ENCODE assay signal across 8 cellular contexts in the genomic region with DNA sequence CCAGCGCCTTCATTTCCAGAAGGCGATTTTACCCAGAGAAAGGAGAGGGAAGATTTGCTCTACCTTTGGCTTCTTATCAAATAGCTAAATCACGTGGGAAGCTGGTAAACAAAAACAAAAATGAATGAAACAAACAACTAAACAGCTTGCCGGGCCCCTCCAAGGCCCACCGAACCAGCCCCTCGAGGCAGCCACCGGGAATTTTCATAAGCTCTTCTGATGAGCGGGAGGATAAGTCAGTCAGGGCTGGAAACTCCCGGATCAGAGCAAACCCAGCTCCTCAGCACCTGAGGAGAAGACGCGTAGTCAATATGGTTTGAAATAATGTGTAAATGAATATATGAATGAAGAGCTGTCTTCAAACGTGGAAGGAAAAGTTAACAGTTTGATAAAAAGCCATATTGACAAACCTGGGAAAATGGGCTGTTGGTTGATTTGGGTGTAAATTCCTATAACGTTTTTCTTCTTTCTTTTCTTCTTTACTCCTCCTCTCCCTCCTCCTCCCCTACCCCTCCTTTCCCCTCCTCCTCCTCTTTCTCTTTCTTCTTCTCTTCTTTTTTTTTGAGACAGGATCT. TPM values are rescaled to one million over a fixed set of nuclear protein-coding genes. Genes with fewer than 3 reads are reported as not detected.
DNase-seq lines count a peak whose midpoint lies in the region; ATAC-seq and TF ChIP-seq lines count a peak whose summit lies in the region.

No MANE protein-coding gene starts in this region.

- peaks cover 32% of the 10 kb centered on the region for H3K4me1 ChIP-seq in RWPE2 (ENCODE audit: insufficient read depth, poor library complexity, severe bottlenecking)
- H3K4me1 ChIP-seq in esophagus muscularis mucosa = peaks cover 14 to 48% (median 37%) of the 10 kb centered on the region in 4 donors

- H3K27ac Mint-ChIP-seq in progenitor cell of endocrine pancreas = peak overlapping the region; percentile 97

- no peaks in the 10 kb centered on the region for H3K9me3 Mint-ChIP-seq in progenitor cell of endocrine pancreas (ENCODE audit: low read depth)

- no peak for TF ChIP-seq EP300 in esophagus muscularis mucosa (IDR thresholded peaks at IDR 0.05)

- TF ChIP-seq CTCF in RWPE2 (IDR thresholded peaks at IDR 0.05; ENCODE audit: poor library complexity, severe bottlenecking) (no peak), esophagus muscularis mucosa (IDR thresholded peaks at IDR 0.05) (no peak), progenitor cell of endocrine pancreas (IDR thresholded peaks at IDR 0.05; ENCODE audit: unreplicated experiment) (no peak)

- H3K27me3 ChIP-seq in RWPE2 (ENCODE audit: insufficient read depth, poor library complexity, severe bottlenecking) (no peaks in the 10 kb centered on the region), esophagus muscularis mucosa (no peaks in the 10 kb centered on the region)

- 13% methylated on average over 13 of the region's 13 CpGs for WGBS in esophagus muscularis mucosa

- ATAC-seq in RWPE2 (ENCODE audit: low read depth) (no peak), GM19395 (IDR thresholded peaks at IDR 0.05; ENCODE audit: unreplicated experiment) (no peak), GM19455 (IDR thresholded peaks at IDR 0.05; ENCODE audit: unreplicated experiment) (no peak)

- H3K4me3 ChIP-seq in RWPE2 (ENCODE audit: severe bottlenecking) (peak overlapping the region; percentile 42), esophagus muscularis mucosa (peak overlapping the region; percentile 52 to 63 (median 60))

- no peak for TF ChIP-seq POLR2A in esophagus muscularis mucosa (IDR thresholded peaks at IDR 0.05; ENCODE audit: low read depth)

- H3K27ac ChIP-seq in RWPE2 (ENCODE audit: poor library complexity, severe bottlenecking) (peak overlapping the region; percentile 62), esophagus muscularis mucosa (replicated peaks in 1 of 4) (peak overlapping the region; percentile 91 to 94 (median 93))

- H3K27me3 Mint-ChIP-seq in progenitor cell of endocrine pancreas = peaks cover 4% of the 10 kb centered on the region

- H3K36me3 Mint-ChIP-seq in progenitor cell of endocrine pancreas (ENCODE audit: insufficient read depth) = peaks cover 2% of the 10 kb centered on the region

- H3K4me3 Mint-ChIP-seq in progenitor cell of endocrine pancreas (ENCODE audit: low read depth) = peak overlapping the region; percentile 76

- no peaks in the 10 kb centered on the region for H3K9me3 ChIP-seq in RWPE2 (ENCODE audit: severe bottlenecking)
- H3K9me3 ChIP-seq in esophagus muscularis mucosa = no peaks in the 10 kb centered on the region

- H3K36me3 ChIP-seq in RWPE2 (ENCODE audit: low read depth) (0 out of 2 replicates have a peak, but pooled peaks cover 3% of the 10 kb centered on the region), esophagus muscularis mucosa (no peaks in the 10 kb centered on the region)

- H3K4me1 Mint-ChIP-seq in progenitor cell of endocrine pancreas (ENCODE audit: low read depth) = peaks cover 29% of the 10 kb centered on the region

- DNase-seq in ELR (ENCODE audit: low read depth) (peak; percentile 14), RWPE2 (ENCODE audit: low spot score) (peak; percentile 50), esophagus muscularis mucosa (ENCODE audit: extremely low spot score) (no peak), progenitor cell of endocrine pancreas (ENCODE audit: low spot score, unreplicated experiment) (no peak), MV-4-11 (lab: John Stamatoyannopoulos, UW) (no peak)
- DNase-seq in activated effector memory CD4-positive, alpha-beta T cell treated with anti-CD3 and anti-CD28 coated beads, Interleukin-2, amount 50 U/mL, for 16 hours = no peak

- intact Hi-C loops in esophagus muscularis mucosa (cut with DNase I) = loop anchor here (5.0 kb wide), 1 partner anchor 639 kb away; no protein-coding TSS in a partner anchor

RNA-seq across cellular contexts. Expression of a gene that starts 10.7 kb away (rescaled TPM):
- total RNA-seq in esophagus muscularis mucosa = 100 to 1,000 TPM; 460 to 623 (median 514) TPM
- total RNA-seq in progenitor cell of endocrine pancreas = 1,112 and 1,115 TPM in 2 replicates

RNA-seq across cellular contexts. Expression of a gene that starts 49.1 kb away (rescaled TPM):
- total RNA-seq in esophagus muscularis mucosa = 1 to 10 TPM; 1.7 to 7.1 (median 4.9) TPM
- total RNA-seq in progenitor cell of endocrine pancreas = 26.5 and 28.4 TPM in 2 replicates

Comparison
In these comparisons a context has a peak if more than half of its experiments do, and no peak if none do; other contexts are left out.
1. DNase-seq: peak in ELR (single experiment) and RWPE2 (single experiment); none in esophagus muscularis mucosa (single experiment), progenitor cell of endocrine pancreas (single experiment), activated effector memory CD4-positive, alpha-beta T cell treated with anti-CD3 and anti-CD28 coated beads, Interleukin-2, amount 50 U/mL, for 16 hours (single experiment) and MV-4-11 (single experiment).